In the genomic region with DNA sequence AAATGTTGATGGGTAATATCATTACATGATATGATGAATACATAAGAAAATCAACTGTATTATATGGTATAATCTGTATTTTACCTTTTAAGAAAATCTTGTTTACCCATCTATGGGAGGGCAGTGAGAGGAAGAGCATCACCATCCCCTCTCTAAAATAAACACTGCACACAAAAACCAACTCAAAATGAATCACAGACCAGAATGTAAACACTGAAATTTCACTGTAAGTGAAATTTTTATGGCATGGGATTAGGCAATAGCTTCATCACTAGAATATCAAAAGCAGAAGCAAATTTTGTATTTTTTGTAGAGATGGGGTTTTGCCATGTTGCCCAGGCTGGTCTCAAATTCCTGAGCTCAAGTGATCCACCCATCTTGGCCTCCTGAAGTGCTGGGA, we compare ENCODE assay signal across 14 cellular contexts. TPM values are rescaled to one million over a fixed set of nuclear protein-coding genes. Genes with fewer than 3 reads are reported as not detected.
DNase-seq lines count a peak whose midpoint lies in the region; ATAC-seq, FAIRE-seq and TF ChIP-seq lines count a peak whose summit lies in the region.
"Had no signal": no experiment of that assay in that cellular context is flagged by ENCODE, and none has a peak within 500 bp of the region (broad histone marks: within the 10 kb centered on the region; RNA-seq: fewer than 3 reads in every experiment).

No MANE protein-coding gene starts in this region.

- H3K27me3 ChIP-seq in SJSA1 (replicated peaks) (no peaks in the 10 kb centered on the region), small intestine (ENCODE audit: control insufficient read depth in 2 of 2, insufficient read depth in 2 of 2, low read length in 2 of 2) (no peaks in the 10 kb centered on the region)
- H3K27me3 ChIP-seq: BLaER1 had no signal

- H3K4me1 Mint-ChIP-seq in natural killer cell: no peaks in the 10 kb centered on the region
- H3K4me1 Mint-ChIP-seq: nephron progenitor cell had no signal

- intact Hi-C loops in natural killer cell (cut with micrococcal nuclease): no loop called here

- H3K4me3 ChIP-seq in SJSA1 (no peak overlapping the region), fibroblast of the aortic adventitia (ENCODE audit: low read depth, low read length) (no peak overlapping the region), small intestine (ENCODE audit: low read depth in 1 of 2, low read length in 2 of 2) (no peak overlapping the region)
- H3K4me3 ChIP-seq: BLaER1 had no signal

- FAIRE-seq in small intestine (lab: Jason Lieb, UNC): no peak

- H3K9me3 ChIP-seq in SJSA1 (replicated peaks) (no peaks in the 10 kb centered on the region), small intestine (ENCODE audit: control insufficient read depth, low read depth) (no peaks in the 10 kb centered on the region)
- H3K9me3 ChIP-seq: BLaER1 had no signal

- peaks cover 7% of the 10 kb centered on the region for H3K36me3 Mint-ChIP-seq in natural killer cell

- H3K27ac ChIP-seq in SJSA1 (peak overlapping the region; percentile 36), small intestine (ENCODE audit: low read depth in 1 of 2, low read length in 1 of 2) (no peak overlapping the region)
- H3K27ac ChIP-seq: BLaER1 had no signal

- peaks cover 10% of the 10 kb centered on the region for H3K4me1 ChIP-seq in SJSA1 (replicated peaks)
- H3K4me1 ChIP-seq in small intestine (ENCODE audit: control insufficient read depth in 2 of 2, insufficient read depth in 1 of 2, low read depth in 1 of 2, low read length in 1 of 2): no peaks in the 10 kb centered on the region

- no peaks in the 10 kb centered on the region for H3K27me3 Mint-ChIP-seq in natural killer cell (ENCODE audit: low read depth in 2 of 2)
- H3K27me3 Mint-ChIP-seq: activated naive CD8-positive, alpha-beta T cell treated with anti-CD3 and anti-CD28 coated beads, Interleukin-2, amount 10 ng/mL, durations not matched to agents 7 days and 5 days; stimulated activated naive CD8-positive, alpha-beta T cell treated with anti-CD3 and anti-CD28 coated beads, Interleukin-15, amount 100 ng/mL, for 72 hours had no signal

- no peak for TF ChIP-seq CTCF in fibroblast of the aortic adventitia (IDR thresholded peaks at IDR 0.05; ENCODE audit: insufficient read depth, low read length)
- no peak for TF ChIP-seq CTCF in natural killer cell (IDR thresholded peaks at IDR 0.05)

- DNase-seq in AG08396 (ENCODE audit: low spot score) (peak; percentile 44), HS-27A (ENCODE audit: low read depth) (peak; percentile 8), SJSA1 (ENCODE audit: low read depth in 1 of 2, low spot score in 2 of 2) (peak in 1 of 2 experiments; percentile 62), fibroblast of the aortic adventitia (ENCODE audit: low read depth) (peak; percentile 59), NCI-H345 treated with DMSO at 0.1 percent for 48 hours (lab: John Stamatoyannopoulos, UW; ENCODE audit: unreplicated experiment) (no peak), natural killer cell (no peak), small intestine (no peak)
- DNase-seq: activated naive CD8-positive, alpha-beta T cell treated with anti-CD3 and anti-CD28 coated beads, Interleukin-2, amount 10 ng/mL, durations not matched to agents 7 days and 5 days; DMS79 treated with DMSO at 0.1 percent for 48 hours; nephron progenitor cell; stimulated activated naive CD8-positive, alpha-beta T cell treated with anti-CD3 and anti-CD28 coated beads, Interleukin-15, amount 100 ng/mL, for 72 hours; T1000 had no signal

- H3K9me3 Mint-ChIP-seq in natural killer cell: no peaks in the 10 kb centered on the region
- H3K9me3 Mint-ChIP-seq: activated naive CD8-positive, alpha-beta T cell treated with anti-CD3 and anti-CD28 coated beads, Interleukin-2, amount 10 ng/mL, durations not matched to agents 7 days and 5 days; nephron progenitor cell; stimulated activated naive CD8-positive, alpha-beta T cell treated with anti-CD3 and anti-CD28 coated beads, Interleukin-15, amount 100 ng/mL, for 72 hours had no signal

- H3K27ac Mint-ChIP-seq in natural killer cell: no peak overlapping the region
- H3K27ac Mint-ChIP-seq: activated naive CD8-positive, alpha-beta T cell treated with anti-CD3 and anti-CD28 coated beads, Interleukin-2, amount 10 ng/mL, durations not matched to agents 7 days and 5 days; nephron progenitor cell; stimulated activated naive CD8-positive, alpha-beta T cell treated with anti-CD3 and anti-CD28 coated beads, Interleukin-15, amount 100 ng/mL, for 72 hours had no signal

- ATAC-seq in HG02973 (IDR thresholded peaks at IDR 0.05; ENCODE audit: unreplicated experiment) (no peak), natural killer cell (no peak)
- ATAC-seq: stimulated activated naive CD8-positive, alpha-beta T cell treated with anti-CD3 and anti-CD28 coated beads, Interleukin-15, amount 100 ng/mL, for 72 hours had no signal

- H3K36me3 ChIP-seq in SJSA1: peaks cover 14% of the 10 kb centered on the region; the same call in 1 of the 2 replicates
- H3K36me3 ChIP-seq in small intestine (ENCODE audit: control insufficient read depth in 2 of 2, insufficient read depth in 2 of 2, low read length in 2 of 2): peaks cover 0 to 2% of the 10 kb centered on the region in 2 donors

- H3K4me3 Mint-ChIP-seq in natural killer cell: no peak overlapping the region
- H3K4me3 Mint-ChIP-seq: activated naive CD8-positive, alpha-beta T cell treated with anti-CD3 and anti-CD28 coated beads, Interleukin-2, amount 10 ng/mL, durations not matched to agents 7 days and 5 days; nephron progenitor cell; stimulated activated naive CD8-positive, alpha-beta T cell treated with anti-CD3 and anti-CD28 coated beads, Interleukin-15, amount 100 ng/mL, for 72 hours had no signal

RNA-seq across cellular contexts. Expression of a gene that starts 26.2 kb away (rescaled TPM):
- 26.9 and 30.5 TPM in 2 replicates for total RNA-seq in SJSA1 (2014; rRNA removed; shearing (Covaris generic))
- total RNA-seq in fibroblast of the aortic adventitia (ENCODE audit: low replicate concordance) (61.0 and 79.2 TPM in 2 replicates), natural killer cell (10 to 100 TPM; 22.6 to 22.9 (median 22.9) TPM)
- 1 to 10 TPM; 3.8 to 7.7 (median 4.9) TPM for polyA plus RNA-seq in small intestine

RNA-seq across cellular contexts. Expression of a gene that starts 26.7 kb away (rescaled TPM):
- total RNA-seq in SJSA1 (2014; rRNA removed; shearing (Covaris generic)): 125 and 198 TPM in 2 replicates
- 48.7 and 130 TPM in 2 replicates for total RNA-seq in fibroblast of the aortic adventitia (ENCODE audit: low replicate concordance)
- total RNA-seq in natural killer cell: 10 to 100 TPM; 83.4 to 99.3 (median 92.0) TPM
- 10 to 100 TPM; 17.0 to 31.7 (median 19.7) TPM for polyA plus RNA-seq in small intestine

Comparison
In these comparisons a context has a peak if more than half of its experiments do, and no peak if none do; other contexts are left out.
1. DNase-seq: peak in AG08396 (single experiment), HS-27A (single experiment) and fibroblast of the aortic adventitia (single experiment); none in NCI-H345 treated with DMSO at 0.1 percent for 48 hours (single experiment), natural killer cell (single experiment) and small intestine (single experiment).